ENCODE assay signal across 1 cellular context in the genomic region with DNA sequence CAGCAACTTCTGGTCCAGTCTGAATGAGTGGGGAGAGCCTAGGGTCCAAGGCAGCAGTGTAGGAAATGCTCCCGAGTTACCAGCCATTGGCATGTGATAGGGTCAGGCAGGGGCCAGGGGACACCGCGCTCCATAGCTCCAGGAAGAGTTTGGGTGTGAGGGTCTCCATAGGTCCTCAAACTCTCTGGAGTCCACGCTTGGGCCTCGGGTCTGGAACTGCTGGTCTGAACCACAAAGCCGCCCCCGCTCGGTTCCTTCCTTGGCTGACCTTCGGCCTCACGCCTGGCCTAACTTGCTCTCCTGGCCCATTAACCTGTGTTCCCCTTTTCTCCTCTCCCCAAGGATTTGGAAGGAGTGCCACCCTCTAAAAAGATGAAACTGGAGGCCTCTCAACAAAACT.
A peak's percentile ranks its signal among the peaks of the same experiment; 100 is the strongest.
TF ChIP-seq lines count a peak whose summit lies in the region.

No MANE protein-coding gene starts in this region.

TF ChIP-seq in endothelial cell of umbilical vein, 7 proteins besides CTCF, POLR2A, EP300 and RAD21:
- no peak for TF ChIP-seq MYC (IDR thresholded peaks at IDR 0.05; ENCODE audit: low read depth, low read length)
- peak; percentile 59 for TF ChIP-seq GATA2 (IDR thresholded peaks at IDR 0.05; ENCODE audit: insufficient read depth, insufficient read length, low read depth, low read length)
- no peak for TF ChIP-seq MAX (IDR thresholded peaks at IDR 0.05; ENCODE audit: insufficient read depth, insufficient read length)
- no peak for TF ChIP-seq FOS (IDR thresholded peaks at IDR 0.05; ENCODE audit: borderline replicate concordance, insufficient read depth, low read length)
- TF ChIP-seq POLR2AphosphoS5 (IDR thresholded peaks at IDR 0.05; ENCODE audit: insufficient read depth, low read depth, low read length) = no peak
- TF ChIP-seq JUN (IDR thresholded peaks at IDR 0.05; ENCODE audit: borderline replicate concordance, insufficient read depth, insufficient read length, low read depth) = no peak
TF ChIP-seq in endothelial cell of umbilical vein: peak in this region for 1.
